In genomic region chr5:68010740-68011139, GRCh38 we compare ENCODE assay signal across 26 cellular contexts.
"Had no signal": no experiment of that assay in that cellular context is flagged by ENCODE, and none has a peak within 500 bp of the region (broad histone marks: within the 10 kb centered on the region; RNA-seq: fewer than 3 reads in every experiment).

No MANE protein-coding gene starts in this region.

- H3K4me1 ChIP-seq: parathyroid adenoma, psoas muscle, right lobe of liver, sigmoid colon, suprapubic skin, testis, upper lobe of left lung, vagina had no signal

- H2AFZ ChIP-seq: parathyroid adenoma had no signal

- H3K4me3 ChIP-seq: ovary, psoas muscle, right lobe of liver, sigmoid colon, suprapubic skin, testis, tibial artery, upper lobe of left lung, vagina had no signal

- H3K27ac ChIP-seq: ovary, parathyroid adenoma, psoas muscle, right lobe of liver, sigmoid colon, suprapubic skin, testis, tibial artery, upper lobe of left lung, vagina had no signal

- DNase-seq: naive thymus-derived CD8-positive, alpha-beta T cell; nephron progenitor cell; occipital lobe; ovary; posterior cingulate gyrus; psoas muscle; right cardiac atrium; right lobe of liver; sigmoid colon; small intestine; stimulated activated CD4-positive, alpha-beta T cell treated with anti-CD3 and anti-CD28 coated beads, Interleukin-15, amount 100 ng/mL, for 24 hours; stimulated activated CD4-positive, alpha-beta T cell treated with anti-CD3 and anti-CD28 coated beads, Interleukin-2, amount 100 ng/mL, for 24 hours; stimulated activated CD4-positive, alpha-beta T cell treated with anti-CD3 and anti-CD28 coated beads, Interleukin-2, amount 100 ng/mL, for 48 hours; stimulated activated CD4-positive, alpha-beta T cell treated with anti-CD3 and anti-CD28 coated beads, Interleukin-4, amount 100 ng/mL, for 24 hours; stimulated activated naive B cell treated with anti-CD40 and anti-IgM and Interleukin-4, amounts not matched to agents 10 μg/mL and 1 μg/mL and 100 μg/mL, for 72 hours; stimulated activated naive CD4-positive, alpha-beta T cell treated with Interleukin-2 at 50 U/mL for 16 hours; stimulated activated naive CD8-positive, alpha-beta T cell treated with anti-CD3 and anti-CD28 coated beads, Interleukin-15, amount 100 ng/mL, for 72 hours; substantia nigra; testis; tibial artery; upper lobe of left lung had no signal

- H3K9me3 ChIP-seq: ovary, psoas muscle, right lobe of liver, sigmoid colon, suprapubic skin, testis, tibial artery, upper lobe of left lung, vagina had no signal

- H3K9ac ChIP-seq: parathyroid adenoma had no signal

- H3K27me3 ChIP-seq: ovary, right lobe of liver, sigmoid colon, suprapubic skin, testis, tibial artery, upper lobe of left lung, vagina had no signal

- H3K79me2 ChIP-seq: parathyroid adenoma had no signal

- ATAC-seq: naive thymus-derived CD8-positive, alpha-beta T cell; natural killer cell treated with Interleukin-12 subunit alpha and Interleukin-12 subunit beta and Interleukin-15 and Interleukin-18, amount 100 ng/mL, for 72 hours; psoas muscle; right cardiac atrium; stimulated activated effector memory CD8-positive, alpha-beta T cell treated with anti-CD3 and anti-CD28 coated beads, Interleukin-12 subunit alpha, Interleukin-12 subunit beta, amount 100 ng/mL, for 72 hours; stimulated activated naive B cell treated with anti-CD40 and anti-IgM and Interleukin-4, amounts not matched to agents 10 μg/mL and 1 μg/mL and 100 μg/mL, for 72 hours; stimulated activated naive CD8-positive, alpha-beta T cell treated with anti-CD3 and anti-CD28 coated beads, Interleukin-15, amount 100 ng/mL, for 72 hours had no signal

- H3K36me3 ChIP-seq: ovary, right lobe of liver, sigmoid colon, suprapubic skin, tibial artery, upper lobe of left lung, vagina had no signal
